ENCODE assay signal across 1 cellular context in genomic region chr12:117044311-117044710, GRCh38.
TF ChIP-seq lines count a peak whose summit lies in the region.

No MANE protein-coding gene starts in this region.

TF ChIP-seq in HepG2, 621 proteins besides CTCF, POLR2A, EP300 and RAD21 (continued from another document):
- TF ChIP-seq CEBPZ (IDR thresholded peaks at IDR 0.05; ENCODE audit: low read length) (no peak), ZNF747 (CRISPR knock-in tag; IDR thresholded peaks at IDR 0.05; ENCODE audit: borderline replicate concordance) (no peak), ZNF512 (CRISPR knock-in tag; IDR thresholded peaks at IDR 0.05) (no peak), ZBED4 (CRISPR knock-in tag; IDR thresholded peaks at IDR 0.05; ENCODE audit: borderline replicate concordance) (no peak), ZNF317 (CRISPR knock-in tag; IDR thresholded peaks at IDR 0.05) (no peak), ZNF891 (CRISPR knock-in tag; IDR thresholded peaks at IDR 0.05) (no peak)
